ENCODE assay signal across 12 cellular contexts in the genomic region with DNA sequence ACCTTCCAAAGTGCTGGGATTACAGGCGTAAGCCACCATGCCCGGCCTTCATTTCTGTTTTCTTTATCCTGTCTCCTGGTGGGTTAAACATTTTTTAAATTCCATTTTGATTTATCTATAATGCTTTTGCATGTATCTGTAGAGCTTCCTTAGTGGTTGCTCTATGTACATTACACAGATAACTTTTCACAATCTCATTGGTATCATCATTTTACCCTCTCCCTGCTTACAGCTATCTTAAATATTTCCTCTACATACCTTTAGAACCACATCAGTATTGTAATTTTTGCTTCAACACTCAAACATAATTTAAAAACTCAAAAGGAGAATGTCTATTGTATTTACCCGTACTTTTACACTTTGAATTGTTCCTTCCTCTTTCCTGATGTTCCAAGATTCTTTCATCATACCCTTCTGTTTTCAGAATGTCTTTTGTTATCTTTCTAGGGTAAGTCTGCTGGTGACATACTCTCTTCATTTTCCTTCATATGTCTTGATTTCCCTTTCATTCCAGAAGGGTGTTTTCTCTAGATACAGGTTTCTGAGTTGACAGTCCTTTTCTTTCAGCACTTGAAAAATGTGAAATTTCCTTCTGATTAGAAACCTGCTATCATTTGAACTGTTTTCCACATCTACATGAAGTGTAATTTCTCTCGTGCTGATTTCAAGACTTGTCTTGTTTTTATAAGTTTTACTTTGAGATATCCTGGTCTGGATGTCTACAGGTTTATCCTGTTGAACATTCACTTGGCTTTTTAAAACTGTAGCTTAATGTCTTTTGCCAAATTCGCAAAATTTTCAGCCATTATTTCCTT. TPM values are rescaled to one million over a fixed set of nuclear protein-coding genes. Genes with fewer than 3 reads are reported as not detected.
DNase-seq lines count a peak whose midpoint lies in the region; ATAC-seq and TF ChIP-seq lines count a peak whose summit lies in the region.
"Had no signal": no experiment of that assay in that cellular context is flagged by ENCODE, and none has a peak within 500 bp of the region (broad histone marks: within the 10 kb centered on the region; RNA-seq: fewer than 3 reads in every experiment).

No MANE protein-coding gene starts in this region.

- POLR2A ChIA-PET in SK-N-SH (lab: Yijun Ruan, JAX): no interaction called here

- peaks cover 94% of the 10 kb centered on the region for H4K20me1 ChIP-seq in SK-N-SH (ENCODE audit: insufficient read depth)

- no peaks in the 10 kb centered on the region for H3K9me2 ChIP-seq in SK-N-SH

- no peak for TF ChIP-seq EP300 in SK-N-SH (IDR thresholded peaks at IDR 0.05; ENCODE audit: borderline replicate concordance in 1 of 2, low read depth in 1 of 2, low read length in 1 of 2)

- H3K27ac Mint-ChIP-seq in activated T-cell treated with anti-CD3 and anti-CD28 coated beads, Interleukin-2, amount 50 U/mL, for 72 hours: peak overlapping the region; percentile 97
- H3K27ac Mint-ChIP-seq: activated CD4-positive, alpha-beta T cell treated with anti-CD3 and anti-CD28 coated beads, Interleukin-2, amount 10 ng/mL, durations not matched to agents 24 days and 14 days had no signal

- H3K27ac ChIP-seq in SK-N-SH (ENCODE audit: low read depth in 2 of 2, low read length in 1 of 2) (peak overlapping the region in 1 of 2 experiments; percentile 18; a peak in 2 of 4 replicates), caudate nucleus (ENCODE audit: low read depth, low read length) (no peak overlapping the region)
- H3K27ac ChIP-seq: ascending aorta had no signal

- H3K4me2 ChIP-seq in SK-N-SH (peak overlapping the region; percentile 37; the same call in 1 of the 2 replicates), skeletal muscle satellite cell (ENCODE audit: low read length) (no peak overlapping the region)

- no peak overlapping the region for H3K4me3 ChIP-seq in SK-N-SH (ENCODE audit: low read depth in 2 of 2, low read length in 1 of 2)
- H3K4me3 ChIP-seq in fibroblast of pulmonary artery (replicated peaks; ENCODE audit: low read depth, low read length): peak overlapping the region; percentile 18
- H3K4me3 ChIP-seq in skeletal muscle satellite cell (ENCODE audit: low read length): no peak overlapping the region
- H3K4me3 ChIP-seq: ascending aorta had no signal

- CTCF ChIA-PET in SK-N-SH (lab: Yijun Ruan, JAX): interaction anchor here (0.6 to 1.3 kb wide), 3 partner anchors 23 to 34 kb away, joined by 3 read pairs; no protein-coding TSS in a partner anchor

- H3K27me3 ChIP-seq in SK-N-SH (ENCODE audit: insufficient read depth): no peaks in the 10 kb centered on the region
- H3K27me3 ChIP-seq in skeletal muscle satellite cell (ENCODE audit: control insufficient read depth, insufficient read depth, low read length): no peaks in the 10 kb centered on the region
- H3K27me3 ChIP-seq: ascending aorta had no signal

- H3K9ac ChIP-seq in SK-N-SH (no peak overlapping the region), skeletal muscle satellite cell (ENCODE audit: low read depth, low read length) (peak overlapping the region; percentile 11)

- H3F3A ChIP-seq in SK-N-SH (replicated peaks; ENCODE audit: insufficient read depth): peaks cover 34% of the 10 kb centered on the region

- H3K79me2 ChIP-seq in SK-N-SH (ENCODE audit: insufficient read depth): peaks cover 98% of the 10 kb centered on the region

- WGBS in SK-N-SH (ENCODE audit: low lambda C conversion rate): 85% methylated on average over 5 of the region's 5 CpGs

- H3K9me3 ChIP-seq in SK-N-SH (no peaks in the 10 kb centered on the region), skeletal muscle satellite cell (replicated peaks; ENCODE audit: low read length) (no peaks in the 10 kb centered on the region)
- H3K9me3 ChIP-seq: ascending aorta had no signal

- no peak for TF ChIP-seq CTCF in SK-N-SH (IDR thresholded peaks at IDR 0.05)
- no peak for TF ChIP-seq CTCF in fibroblast of pulmonary artery (IDR thresholded peaks at IDR 0.05; ENCODE audit: low read length, missing control alignments)

- H3K4me3 Mint-ChIP-seq in activated T-cell treated with anti-CD3 and anti-CD28 coated beads, Interleukin-2, amount 50 U/mL, for 72 hours: peak overlapping the region in 1 of 2 donors; percentile 64
- H3K4me3 Mint-ChIP-seq in activated T-cell treated with anti-CD3 and anti-CD28 coated beads, Interleukin-2, amount 50 U/mL, for 4 hours: no peak overlapping the region
- H3K4me3 Mint-ChIP-seq: activated CD4-positive, alpha-beta T cell treated with anti-CD3 and anti-CD28 coated beads, Interleukin-2, amount 10 ng/mL, durations not matched to agents 24 days and 14 days had no signal

- no peak for DNase-seq in activated T-cell treated with anti-CD3 and anti-CD28 coated beads, Interleukin-2, amount 50 U/mL, for 72 hours
- DNase-seq in activated T-cell treated with anti-CD3 and anti-CD28 coated beads, Interleukin-2, amount 50 U/mL, for 4 hours: no peak
- DNase-seq in SK-N-SH: no peak
- peak; percentile 56 for DNase-seq in fibroblast of pulmonary artery (ENCODE audit: low read depth)
- no peak for DNase-seq in SKM-1 (lab: John Stamatoyannopoulos, UW; ENCODE audit: unreplicated experiment)
- no peak for DNase-seq in caudate nucleus (lab: John Stamatoyannopoulos, UW)
- no peak for DNase-seq in NOMO-1 treated with DMSO at 0.1 percent for 48 hours (lab: John Stamatoyannopoulos, UW; ENCODE audit: unreplicated experiment)
- DNase-seq: activated CD4-positive, alpha-beta T cell treated with anti-CD3 and anti-CD28 coated beads, Interleukin-2, amount 10 ng/mL, durations not matched to agents 24 days and 14 days; KG1; left colon had no signal

- no peaks in the 10 kb centered on the region for H3K27me3 Mint-ChIP-seq in activated T-cell treated with anti-CD3 and anti-CD28 coated beads, Interleukin-2, amount 50 U/mL, for 72 hours (ENCODE audit: low read depth)
- H3K27me3 Mint-ChIP-seq in activated T-cell treated with anti-CD3 and anti-CD28 coated beads, Interleukin-2, amount 50 U/mL, for 4 hours (ENCODE audit: low read depth): no peaks in the 10 kb centered on the region
- H3K27me3 Mint-ChIP-seq: activated CD4-positive, alpha-beta T cell treated with anti-CD3 and anti-CD28 coated beads, Interleukin-2, amount 10 ng/mL, durations not matched to agents 24 days and 14 days had no signal

- peaks cover 15 to 17% of the 10 kb centered on the region in 2 experiments; a peak in 3 of 4 replicates for H3K4me1 ChIP-seq in SK-N-SH (ENCODE audit: control insufficient read depth in 1 of 2, insufficient read depth in 2 of 2, low read depth in 1 of 2, low read length in 1 of 2)
- peaks cover 21% of the 10 kb centered on the region for H3K4me1 ChIP-seq in skeletal muscle satellite cell (ENCODE audit: control insufficient read depth, insufficient read depth, low read length)

- H3K36me3 ChIP-seq in SK-N-SH (replicated peaks in 1 of 2; ENCODE audit: control insufficient read depth in 1 of 2, insufficient read depth in 2 of 2, low read length in 1 of 2) (peaks cover 0 to 4% of the 10 kb centered on the region in 2 experiments), skeletal muscle satellite cell (ENCODE audit: insufficient read depth, low read length) (no peaks in the 10 kb centered on the region)
- H3K36me3 ChIP-seq: ascending aorta had no signal

- H3K9me3 Mint-ChIP-seq in activated T-cell treated with anti-CD3 and anti-CD28 coated beads, Interleukin-2, amount 50 U/mL, for 72 hours: no peaks in the 10 kb centered on the region
- no peaks in the 10 kb centered on the region for H3K9me3 Mint-ChIP-seq in activated T-cell treated with anti-CD3 and anti-CD28 coated beads, Interleukin-2, amount 50 U/mL, for 4 hours
- H3K9me3 Mint-ChIP-seq: activated CD4-positive, alpha-beta T cell treated with anti-CD3 and anti-CD28 coated beads, Interleukin-2, amount 10 ng/mL, durations not matched to agents 24 days and 14 days had no signal

- TF ChIP-seq RAD21 in SK-N-SH (IDR thresholded peaks at IDR 0.05; ENCODE audit: low read length): no peak

- no peak overlapping the region for H2AFZ ChIP-seq in SK-N-SH (ENCODE audit: low read depth)

- H3K4me1 Mint-ChIP-seq in activated T-cell treated with anti-CD3 and anti-CD28 coated beads, Interleukin-2, amount 50 U/mL, for 72 hours (ENCODE audit: low read depth): peaks cover 62% of the 10 kb centered on the region
- peaks cover 85% of the 10 kb centered on the region for H3K4me1 Mint-ChIP-seq in activated T-cell treated with anti-CD3 and anti-CD28 coated beads, Interleukin-2, amount 50 U/mL, for 4 hours (ENCODE audit: low read depth)

- no peak for ATAC-seq in activated T-cell treated with anti-CD3 and anti-CD28 coated beads, Interleukin-2, amount 50 U/mL, for 72 hours (replicated peaks in 1 of 2)
- ATAC-seq in activated T-cell treated with anti-CD3 and anti-CD28 coated beads, Interleukin-2, amount 50 U/mL, for 4 hours: no peak

- no peaks in the 10 kb centered on the region for H3K36me3 Mint-ChIP-seq in activated T-cell treated with anti-CD3 and anti-CD28 coated beads, Interleukin-2, amount 50 U/mL, for 72 hours (ENCODE audit: insufficient read depth in 2 of 2)
- peaks cover 8% of the 10 kb centered on the region for H3K36me3 Mint-ChIP-seq in activated T-cell treated with anti-CD3 and anti-CD28 coated beads, Interleukin-2, amount 50 U/mL, for 4 hours (ENCODE audit: insufficient read depth)

TF ChIP-seq in SK-N-SH, 30 proteins besides CTCF, POLR2A, EP300 and RAD21 (continues in another document):
- no peak for TF ChIP-seq EZH2phosphoT487 (IDR thresholded peaks at IDR 0.05; ENCODE audit: borderline replicate concordance, low read depth)
- no peak for TF ChIP-seq ELF1 (IDR thresholded peaks at IDR 0.05)
- no peak for TF ChIP-seq TEAD4 (IDR thresholded peaks at IDR 0.05; ENCODE audit: borderline replicate concordance, insufficient read depth)
- TF ChIP-seq, protein P1, sequence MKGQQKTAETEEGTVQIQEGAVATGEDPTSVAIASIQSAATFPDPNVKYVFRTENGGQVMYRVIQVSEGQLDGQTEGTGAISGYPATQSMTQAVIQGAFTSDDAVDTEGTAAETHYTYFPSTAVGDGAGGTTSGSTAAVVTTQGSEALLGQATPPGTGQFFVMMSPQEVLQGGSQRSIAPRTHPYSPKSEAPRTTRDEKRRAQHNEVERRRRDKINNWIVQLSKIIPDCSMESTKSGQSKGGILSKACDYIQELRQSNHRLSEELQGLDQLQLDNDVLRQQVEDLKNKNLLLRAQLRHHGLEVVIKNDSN (IDR thresholded peaks at IDR 0.05; ENCODE audit: borderline replicate concordance, low read depth): no peak
- TF ChIP-seq TCF12 (IDR thresholded peaks at IDR 0.05): peak; percentile 21; the same call in 1 of the 2 replicates
- no peak for TF ChIP-seq FOSL2 (IDR thresholded peaks at IDR 0.05; ENCODE audit: borderline replicate concordance, low read depth)

RNA-seq across cellular contexts. Expression of a gene that starts 21.9 kb away (rescaled TPM):
- 10 to 100 TPM; 81.1 to 83.8 TPM for total RNA-seq in activated T-cell treated with anti-CD3 and anti-CD28 coated beads, Interleukin-2, amount 50 U/mL, for 72 hours
- 10 to 100 TPM; 73.5 to 84.0 (median 74.2) TPM for total RNA-seq in activated T-cell treated with anti-CD3 and anti-CD28 coated beads, Interleukin-2, amount 50 U/mL, for 4 hours
- 12.0 and 13.8 TPM in 2 replicates for polyA plus RNA-seq in SK-N-SH (2012; rRNA removed)
- 27.6 and 31.0 TPM in 2 replicates for polyA plus RNA-seq in SK-N-SH (2012; cell fraction: cytosol; rRNA removed)
- polyA plus RNA-seq in SK-N-SH (2012; cell fraction: nucleus; rRNA removed): 5.6 and 12.8 TPM in 2 replicates
- total RNA-seq in skeletal muscle satellite cell (2012; rRNA removed): 21.8 and 23.2 TPM in 2 replicates
